10 cellular contexts compared by ENCODE assay signal in genomic region chr3:195209083-195209835, GRCh38.
A peak's percentile ranks its signal among the peaks of the same experiment; 100 is the strongest.
DNase-seq lines count a peak whose midpoint lies in the region; ATAC-seq and TF ChIP-seq lines count a peak whose summit lies in the region.
"Had no signal": no experiment of that assay in that cellular context is flagged by ENCODE, and none has a peak within 500 bp of the region (broad histone marks: within the 10 kb centered on the region; RNA-seq: fewer than 3 reads in every experiment).

No MANE protein-coding gene starts in this region.

- no peak for TF ChIP-seq POLR2A in uterus (IDR thresholded peaks at IDR 0.05)

- TF ChIP-seq CTCF in SK-N-SH (IDR thresholded peaks at IDR 0.05) (no peak), fibroblast of the aortic adventitia (IDR thresholded peaks at IDR 0.05; ENCODE audit: insufficient read depth, low read length) (no peak), uterus (IDR thresholded peaks at IDR 0.05) (no peak)

- H3K27me3 Mint-ChIP-seq in activated CD8-positive, alpha-beta memory T cell treated with anti-CD3 and anti-CD28 coated beads, Interleukin-2, amount 10 ng/mL, durations not matched to agents 7 days and 5 days: no peaks in the 10 kb centered on the region
- H3K27me3 Mint-ChIP-seq: activated naive CD8-positive, alpha-beta T cell treated with anti-CD3 and anti-CD28 coated beads for 36 hours had no signal

- H3K27me3 ChIP-seq in SK-N-SH (ENCODE audit: insufficient read depth) (no peaks in the 10 kb centered on the region), neuronal stem cell (ENCODE audit: control insufficient read depth in 3 of 3, insufficient read depth in 3 of 3, low read depth in 1 of 3, low read length in 3 of 3) (no peaks in the 10 kb centered on the region), uterus (no peaks in the 10 kb centered on the region)

- H3K36me3 ChIP-seq in SK-N-SH (replicated peaks in 1 of 2; ENCODE audit: control insufficient read depth in 1 of 2, insufficient read depth in 2 of 2, low read length in 1 of 2) (no peaks in the 10 kb centered on the region), neuronal stem cell (replicated peaks in 1 of 2; ENCODE audit: control insufficient read depth in 2 of 2, insufficient read depth in 2 of 2, low read length in 2 of 2) (no peaks in the 10 kb centered on the region), uterus (no peaks in the 10 kb centered on the region)

- WGBS in SK-N-SH (ENCODE audit: low lambda C conversion rate): 88% methylated on average over 14 of the region's 29 CpGs
- no CpG with 5 or more reads among the region's 29 CpGs for WGBS in neuronal stem cell (ENCODE audit: extremely low coverage in 2 of 2, insufficient read length in 2 of 2, insufficient replicate concordance in 1 of 2), 2 donors

- H2BK120ac ChIP-seq in neuronal stem cell (ENCODE audit: low read depth, low read length): no peak overlapping the region

- H4K8ac ChIP-seq in neuronal stem cell (ENCODE audit: low read depth, low read length): no peak overlapping the region

- H3K4me1 ChIP-seq in SK-N-SH (ENCODE audit: control insufficient read depth in 1 of 2, insufficient read depth in 2 of 2, low read depth in 1 of 2, low read length in 1 of 2) (peaks cover 37 to 45% of the 10 kb centered on the region in 2 experiments), neuronal stem cell (ENCODE audit: control insufficient read depth in 2 of 2, insufficient read depth in 1 of 2, low read depth in 1 of 2, low read length in 2 of 2) (peaks cover 15 to 20% of the 10 kb centered on the region in 2 donors), uterus (peaks cover 10 to 20% of the 10 kb centered on the region in 2 donors)

- H2AFZ ChIP-seq in SK-N-SH (ENCODE audit: low read depth) (no peak overlapping the region), neuronal stem cell (ENCODE audit: low read length) (no peak overlapping the region)

- H3K9me2 ChIP-seq in SK-N-SH: no peaks in the 10 kb centered on the region

- CTCF ChIA-PET in SK-N-SH (lab: Yijun Ruan, JAX): interaction anchor here (0.9 to 2.1 kb wide), 8 partner anchors 15 to 527 kb away, joined by 3 to 6 read pairs (median 4); no protein-coding TSS in a partner anchor
- CTCF ChIA-PET in activated CD8-positive, alpha-beta memory T cell treated with anti-CD3 and anti-CD28 coated beads, Interleukin-2, amount 10 ng/mL, durations not matched to agents 7 days and 5 days (lab: Charles Lee): no interaction called here

- no peaks in the 10 kb centered on the region for H4K20me1 ChIP-seq in SK-N-SH (ENCODE audit: insufficient read depth)

- H4K91ac ChIP-seq in neuronal stem cell (ENCODE audit: low read depth, low read length, poor library complexity): no peak overlapping the region

- TF ChIP-seq RAD21 in SK-N-SH (IDR thresholded peaks at IDR 0.05; ENCODE audit: low read length): no peak

- peak overlapping the region; percentile 63 for H3K14ac ChIP-seq in neuronal stem cell (ENCODE audit: low read length)

- no peak overlapping the region for H2BK15ac ChIP-seq in neuronal stem cell (ENCODE audit: low read length)

- POLR2A ChIA-PET in SK-N-SH (lab: Yijun Ruan, JAX): interaction anchor here (0.9 to 1.1 kb wide), 2 partner anchors 13 to 51 kb away, joined by 3 read pairs; no protein-coding TSS in a partner anchor

- H3K4me3 ChIP-seq in SK-N-SH (ENCODE audit: low read depth in 2 of 2, low read length in 1 of 2) (no peak overlapping the region), fibroblast of the aortic adventitia (ENCODE audit: low read depth, low read length) (peak overlapping the region; percentile 31), neuronal stem cell (ENCODE audit: low read length in 2 of 2) (peak overlapping the region in 1 of 2 donors; percentile 31), uterus (no peak overlapping the region)

- intact Hi-C loops in uterus (cut with DNase I; ENCODE audit: low total_unique reads): no loop called here

- H3K4me2 ChIP-seq in SK-N-SH (peak overlapping the region; percentile 80; the same call in 1 of the 2 replicates), neuronal stem cell (ENCODE audit: insufficient read depth, low read length, poor library complexity, severe bottlenecking) (no peak overlapping the region)

- peak overlapping the region; percentile 9 for H2AK5ac ChIP-seq in neuronal stem cell (ENCODE audit: low read depth, low read length)

- H3K18ac ChIP-seq in neuronal stem cell (ENCODE audit: low read length): peak overlapping the region; percentile 77

- no peak overlapping the region for H3K4ac ChIP-seq in neuronal stem cell (ENCODE audit: low read length)

- H3K4me1 Mint-ChIP-seq in activated CD8-positive, alpha-beta memory T cell treated with anti-CD3 and anti-CD28 coated beads, Interleukin-2, amount 10 ng/mL, durations not matched to agents 7 days and 5 days: peaks cover 10% of the 10 kb centered on the region

- ATAC-seq in SK-N-SH treated with all-trans-retinoic acid at 6 μM for 48 hours: no peak; the same call in 1 of the 3 replicates
- ATAC-seq in activated CD8-positive, alpha-beta memory T cell treated with anti-CD3 and anti-CD28 coated beads, Interleukin-2, amount 10 ng/mL, durations not matched to agents 7 days and 5 days: no peak

- no peaks in the 10 kb centered on the region for H3K9me3 ChIP-seq in SK-N-SH
- peaks cover 5 to 11% of the 10 kb centered on the region in 2 donors for H3K9me3 ChIP-seq in neuronal stem cell (replicated peaks in 1 of 2; ENCODE audit: control insufficient read depth in 2 of 2, insufficient read depth in 1 of 2, low read depth in 1 of 2, low read length in 2 of 2)
- no peaks in the 10 kb centered on the region for H3K9me3 ChIP-seq in uterus

- no peak overlapping the region for H2BK12ac ChIP-seq in neuronal stem cell (ENCODE audit: low read length)

- H3K9me3 Mint-ChIP-seq in activated CD8-positive, alpha-beta memory T cell treated with anti-CD3 and anti-CD28 coated beads, Interleukin-2, amount 10 ng/mL, durations not matched to agents 7 days and 5 days (ENCODE audit: low read depth): no peaks in the 10 kb centered on the region
- H3K9me3 Mint-ChIP-seq: activated naive CD8-positive, alpha-beta T cell treated with anti-CD3 and anti-CD28 coated beads for 36 hours had no signal

- H3F3A ChIP-seq in SK-N-SH (replicated peaks; ENCODE audit: insufficient read depth): peaks cover 35% of the 10 kb centered on the region

- H2BK5ac ChIP-seq in neuronal stem cell (ENCODE audit: low read length): peak overlapping the region; percentile 15

- H3K9ac ChIP-seq in SK-N-SH (no peak overlapping the region), neuronal stem cell (ENCODE audit: low read depth, low read length, poor library complexity) (no peak overlapping the region)

- H3K79me1 ChIP-seq in neuronal stem cell (ENCODE audit: low read depth, low read length): peaks cover 12% of the 10 kb centered on the region

- H3K27ac ChIP-seq in SK-N-SH (ENCODE audit: low read depth in 2 of 2, low read length in 1 of 2) (peak overlapping the region; percentile 93 to 94), neuronal stem cell (replicated peaks; ENCODE audit: low read length) (peak overlapping the region; percentile 11), uterus (peak overlapping the region; percentile 93 to 95)
- H3K27ac ChIP-seq: 22Rv1 had no signal

- H3K4me3 Mint-ChIP-seq in activated CD8-positive, alpha-beta memory T cell treated with anti-CD3 and anti-CD28 coated beads, Interleukin-2, amount 10 ng/mL, durations not matched to agents 7 days and 5 days: no peak overlapping the region
- H3K4me3 Mint-ChIP-seq: activated naive CD8-positive, alpha-beta T cell treated with anti-CD3 and anti-CD28 coated beads for 36 hours had no signal

- H3K79me2 ChIP-seq in SK-N-SH (ENCODE audit: insufficient read depth): peaks cover 42% of the 10 kb centered on the region

- TF ChIP-seq EP300 in SK-N-SH (IDR thresholded peaks at IDR 0.05; ENCODE audit: borderline replicate concordance in 1 of 2, low read depth in 1 of 2, low read length in 1 of 2): no peak

- DNase-seq in SK-N-SH (peak; percentile 49), fibroblast of the aortic adventitia (ENCODE audit: low read depth) (no peak), neuronal stem cell (ENCODE audit: low spot score) (no peak), uterus (peak; percentile 28 to 43), amniotic stem cell (lab: John Stamatoyannopoulos, UW) (no peak), NCI-H526 (lab: John Stamatoyannopoulos, UW) (no peak)
- DNase-seq in activated CD8-positive, alpha-beta memory T cell treated with anti-CD3 and anti-CD28 coated beads, Interleukin-2, amount 10 ng/mL, durations not matched to agents 7 days and 5 days: no peak
- DNase-seq: activated naive CD8-positive, alpha-beta T cell treated with anti-CD3 and anti-CD28 coated beads for 36 hours had no signal

- no peaks in the 10 kb centered on the region for H3K36me3 Mint-ChIP-seq in activated CD8-positive, alpha-beta memory T cell treated with anti-CD3 and anti-CD28 coated beads, Interleukin-2, amount 10 ng/mL, durations not matched to agents 7 days and 5 days
- H3K36me3 Mint-ChIP-seq: activated naive CD8-positive, alpha-beta T cell treated with anti-CD3 and anti-CD28 coated beads for 36 hours had no signal

- H3K27ac Mint-ChIP-seq in activated CD8-positive, alpha-beta memory T cell treated with anti-CD3 and anti-CD28 coated beads, Interleukin-2, amount 10 ng/mL, durations not matched to agents 7 days and 5 days: no peak overlapping the region
- H3K27ac Mint-ChIP-seq: activated naive CD8-positive, alpha-beta T cell treated with anti-CD3 and anti-CD28 coated beads for 36 hours had no signal

- H3K23ac ChIP-seq in neuronal stem cell (ENCODE audit: low read depth, low read length, poor library complexity): peak overlapping the region; percentile 39

TF ChIP-seq in SK-N-SH, 30 proteins besides CTCF, POLR2A, EP300 and RAD21 (continues in another document):
- TF ChIP-seq GATA2 (CRISPR knock-in tag; IDR thresholded peaks at IDR 0.05): no peak
- TF ChIP-seq, protein P1, sequence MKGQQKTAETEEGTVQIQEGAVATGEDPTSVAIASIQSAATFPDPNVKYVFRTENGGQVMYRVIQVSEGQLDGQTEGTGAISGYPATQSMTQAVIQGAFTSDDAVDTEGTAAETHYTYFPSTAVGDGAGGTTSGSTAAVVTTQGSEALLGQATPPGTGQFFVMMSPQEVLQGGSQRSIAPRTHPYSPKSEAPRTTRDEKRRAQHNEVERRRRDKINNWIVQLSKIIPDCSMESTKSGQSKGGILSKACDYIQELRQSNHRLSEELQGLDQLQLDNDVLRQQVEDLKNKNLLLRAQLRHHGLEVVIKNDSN (IDR thresholded peaks at IDR 0.05; ENCODE audit: borderline replicate concordance, low read depth): no peak
- TF ChIP-seq FOXM1 (IDR thresholded peaks at IDR 0.05; ENCODE audit: low read depth): no peak

Comparison
In these comparisons a context has a peak if more than half of its experiments do, and no peak if none do; other contexts are left out.
1. DNase-seq: peak in SK-N-SH (single experiment) and uterus (2 of 2); none in fibroblast of the aortic adventitia (single experiment), neuronal stem cell (single experiment), amniotic stem cell (single experiment), NCI-H526 (0 of 2) and activated CD8-positive, alpha-beta memory T cell treated with anti-CD3 and anti-CD28 coated beads, Interleukin-2, amount 10 ng/mL, durations not matched to agents 7 days and 5 days (single experiment).
2. H3K27ac ChIP-seq: peak in every context shown above with its lines; median percentile 94 in uterus; 94 in SK-N-SH; 11 in neuronal stem cell.